11 cellular contexts compared by ENCODE assay signal in genomic region chr2:219642064-219642444, GRCh38. TPM values are rescaled to one million over a fixed set of nuclear protein-coding genes. Genes with fewer than 3 reads are reported as not detected.
DNase-seq lines count a peak whose midpoint lies in the region; ATAC-seq and TF ChIP-seq lines count a peak whose summit lies in the region.
"Had no signal": no experiment of that assay in that cellular context is flagged by ENCODE, and none has a peak within 500 bp of the region (broad histone marks: within the 10 kb centered on the region; RNA-seq: fewer than 3 reads in every experiment).

No MANE protein-coding gene starts in this region.

- H3K4me3 ChIP-seq in cardiac muscle cell = no peak overlapping the region
- H3K4me3 ChIP-seq: mucosa of descending colon had no signal

- no peaks in the 10 kb centered on the region for H3K9me3 ChIP-seq in cardiac muscle cell (ENCODE audit: low read depth)
- H3K9me3 ChIP-seq: mucosa of descending colon had no signal

- CTCF ChIA-PET in activated naive CD4-positive, alpha-beta T cell treated with anti-CD3 and anti-CD28 coated beads for 36 hours (lab: Charles Lee) = interaction anchor here (0.7 to 5.3 kb wide), 19 partner anchors 9 to 239 kb away, joined by 3 to 55 read pairs (median 4); a partner anchor contains a TSS

- H3K36me3 Mint-ChIP-seq in activated naive CD4-positive, alpha-beta T cell treated with anti-CD3 and anti-CD28 coated beads for 36 hours (ENCODE audit: low read depth) = no peaks in the 10 kb centered on the region
- H3K36me3 Mint-ChIP-seq: activated naive CD4-positive, alpha-beta T cell treated with anti-CD3 and anti-CD28 coated beads, Interleukin-2, amount 50 U/mL, for 24 hours had no signal

- no peak for TF ChIP-seq CTCF in cardiac muscle cell (IDR thresholded peaks at IDR 0.05; ENCODE audit: low read depth, low read length)

- H3K27ac Mint-ChIP-seq in activated naive CD4-positive, alpha-beta T cell treated with anti-CD3 and anti-CD28 coated beads for 36 hours = no peak overlapping the region
- H3K27ac Mint-ChIP-seq: activated naive CD4-positive, alpha-beta T cell treated with anti-CD3 and anti-CD28 coated beads, Interleukin-2, amount 50 U/mL, for 24 hours; T-helper 2 cell treated with Interferon-gamma antibody and Interleukin-4, amounts not matched to agents 5 μg/mL and 100 μg/mL, for 36 hours had no signal

- no peaks in the 10 kb centered on the region for H3K36me3 ChIP-seq in cardiac muscle cell

- H3K27ac ChIP-seq in cardiac muscle cell = peak overlapping the region; percentile 64

- H3K4me1 Mint-ChIP-seq in activated naive CD4-positive, alpha-beta T cell treated with anti-CD3 and anti-CD28 coated beads for 36 hours (ENCODE audit: low read depth) = peaks cover 5% of the 10 kb centered on the region

- intact Hi-C loops in left cardiac atrium (cut with DNase I) = loop anchor here in 1 of 2 donors (2.0 to 10.0 kb wide), 3 partner anchors 71 to 227 kb away; partner anchors contain the start of genes DES and OBSL1
- intact Hi-C loops in activated naive CD4-positive, alpha-beta T cell treated with anti-CD3 and anti-CD28 coated beads for 36 hours (cut with micrococcal nuclease) = loop anchor here (1.0 kb wide), 6 partner anchors 45 to 239 kb away; partner anchors contain the start of genes GMPPA and STK11IP

- DNase-seq in cardiac muscle cell (ENCODE audit: low read depth in 1 of 2, low spot score in 1 of 2) = peak in 1 of 2 donors; percentile 45
- no peak for DNase-seq in left cardiac atrium
- DNase-seq in amniotic epithelial cell (ENCODE audit: low read depth) = peak; percentile 42
- DNase-seq in iPS-NIHi7 (ENCODE audit: extremely low spot score) = peak; percentile 9
- DNase-seq in ureter (ENCODE audit: low spot score) = peak; percentile 42
- no peak for DNase-seq in SIG-M5 (lab: John Stamatoyannopoulos, UW)
- no peak for DNase-seq in activated naive CD4-positive, alpha-beta T cell treated with anti-CD3 and anti-CD28 coated beads for 36 hours
- no peak for DNase-seq in GM19238 (ENCODE audit: insufficient read length, low spot score)

- no peaks in the 10 kb centered on the region for H3K27me3 ChIP-seq in cardiac muscle cell

- ATAC-seq in left cardiac atrium = no peak

- no peaks in the 10 kb centered on the region for H3K9me3 Mint-ChIP-seq in activated naive CD4-positive, alpha-beta T cell treated with anti-CD3 and anti-CD28 coated beads for 36 hours
- H3K9me3 Mint-ChIP-seq: activated naive CD4-positive, alpha-beta T cell treated with anti-CD3 and anti-CD28 coated beads, Interleukin-2, amount 50 U/mL, for 24 hours; T-helper 2 cell treated with Interferon-gamma antibody and Interleukin-4, amounts not matched to agents 5 μg/mL and 100 μg/mL, for 36 hours had no signal

- H3K27me3 Mint-ChIP-seq in activated naive CD4-positive, alpha-beta T cell treated with anti-CD3 and anti-CD28 coated beads for 36 hours (ENCODE audit: low read depth) = peaks cover 6% of the 10 kb centered on the region

- H3K4me1 ChIP-seq in cardiac muscle cell (ENCODE audit: low read depth) = peaks cover 45% of the 10 kb centered on the region

- H3K4me3 Mint-ChIP-seq in activated naive CD4-positive, alpha-beta T cell treated with anti-CD3 and anti-CD28 coated beads for 36 hours = no peak overlapping the region
- H3K4me3 Mint-ChIP-seq: activated naive CD4-positive, alpha-beta T cell treated with anti-CD3 and anti-CD28 coated beads, Interleukin-2, amount 50 U/mL, for 24 hours had no signal

RNA-seq across cellular contexts. Expression of gene SLC4A3, which starts 14.6 kb away (rescaled TPM):
- total RNA-seq in cardiac muscle cell (38.8 and 39.8 TPM in 2 replicates), left cardiac atrium (100 to 1,000 TPM; 261 to 360 TPM), ureter (12.2 TPM)
- 42.9 and 47.7 TPM in 2 replicates for polyA plus RNA-seq in cardiac muscle cell
- not detected for total RNA-seq in activated naive CD4-positive, alpha-beta T cell treated with anti-CD3 and anti-CD28 coated beads for 36 hours

RNA-seq across cellular contexts. Expression of gene STK11IP, which starts 44.4 kb away (rescaled TPM):
- total RNA-seq in cardiac muscle cell = 17.8 and 22.4 TPM in 2 replicates
- polyA plus RNA-seq in cardiac muscle cell = 24.4 and 26.3 TPM in 2 replicates
- 10 to 100 TPM; 12.4 to 14.1 TPM for total RNA-seq in left cardiac atrium
- 39.5 TPM for total RNA-seq in ureter
- 10 to 100 TPM; 32.1 TPM for total RNA-seq in activated naive CD4-positive, alpha-beta T cell treated with anti-CD3 and anti-CD28 coated beads for 36 hours

Comparison
In these comparisons a context has a peak if more than half of its experiments do, and no peak if none do; other contexts are left out.
1. DNase-seq: peak in amniotic epithelial cell (single experiment), iPS-NIHi7 (single experiment) and ureter (single experiment); none in left cardiac atrium (single experiment), SIG-M5 (single experiment), activated naive CD4-positive, alpha-beta T cell treated with anti-CD3 and anti-CD28 coated beads for 36 hours (single experiment) and GM19238 (single experiment).
2. RNA of gene SLC4A3, which starts 14.6 kb away (total RNA-seq): 261 to 360 TPM in left cardiac atrium, 38.8 to 39.8 TPM in cardiac muscle cell and 12.2 TPM in ureter (single experiment); not detected in activated naive CD4-positive, alpha-beta T cell treated with anti-CD3 and anti-CD28 coated beads for 36 hours; every median in the first group is over 10 times any median in the second.